Comparison of ENCODE assay signal across 19 cellular contexts in genomic region chr11:76376746-76377558, GRCh38. TPM values are rescaled to one million over a fixed set of nuclear protein-coding genes. Genes with fewer than 3 reads are reported as not detected.
DNase-seq lines count a peak whose midpoint lies in the region; ATAC-seq, FAIRE-seq and TF ChIP-seq lines count a peak whose summit lies in the region.
"Had no signal": no experiment of that assay in that cellular context is flagged by ENCODE, and none has a peak within 500 bp of the region (broad histone marks: within the 10 kb centered on the region; RNA-seq: fewer than 3 reads in every experiment).

No MANE protein-coding gene starts in this region.

- FAIRE-seq in GM12892 (lab: Jason Lieb, UNC), result peak; percentile 76
- FAIRE-seq: GM12891, HepG2, urothelium cell line had no signal

- H3K4me1 Mint-ChIP-seq in T-helper 17 cell, result peaks cover 57% of the 10 kb centered on the region
- H3K4me1 Mint-ChIP-seq in neural crest cell, result peaks cover 38% of the 10 kb centered on the region
- H3K4me1 Mint-ChIP-seq in HFFc6 (ENCODE audit: low read depth), result peaks cover 64% of the 10 kb centered on the region

- TF ChIP-seq CTCF in neural crest cell (conservative IDR thresholded peaks at IDR 0.05) (no peak), HFFc6 (IDR thresholded peaks at IDR 0.05) (no peak)

- H3K4me3 Mint-ChIP-seq in T-helper 17 cell (peak overlapping the region; percentile 63), neural crest cell (peak overlapping the region; percentile 39), HFFc6 (no peak overlapping the region)
- H3K4me3 Mint-ChIP-seq: activated CD4-positive, alpha-beta T cell treated with anti-CD3 and anti-CD28 coated beads, Interleukin-2, amount 10 ng/mL, durations not matched to agents 7 days and 5 days; activated T-helper 1 cell treated with anti-CD3 and anti-CD28 coated beads, Interleukin-12 subunit alpha, Interleukin-12 subunit beta, Interleukin-2, Interleukin-4 antibody, amounts not matched to agents 30 ng/mL and 10 ng/mL and 1 ng/mL, durations not matched to agents 14 hours and 24 hours and 36 hours had no signal

- H3K27me3 Mint-ChIP-seq in T-helper 17 cell (no peaks in the 10 kb centered on the region), neural crest cell (ENCODE audit: low read depth) (no peaks in the 10 kb centered on the region), HFFc6 (ENCODE audit: insufficient read depth) (no peaks in the 10 kb centered on the region; the same call in 1 of the 2 replicates)
- H3K27me3 Mint-ChIP-seq: activated CD4-positive, alpha-beta T cell treated with anti-CD3 and anti-CD28 coated beads, Interleukin-2, amount 10 ng/mL, durations not matched to agents 7 days and 5 days had no signal

- DNase-seq in GM12892 (ENCODE audit: insufficient read length) (no peak), T-helper 17 cell (no peak), neural crest cell (ENCODE audit: low read depth, low spot score) (no peak), HFFc6 (no peak), G401 (ENCODE audit: low spot score) (no peak)
- DNase-seq: activated CD4-positive, alpha-beta T cell treated with anti-CD3 and anti-CD28 coated beads, Interleukin-2, amount 10 ng/mL, durations not matched to agents 7 days and 5 days; amygdala; BE2C; midbrain; NCI-H1048; NCI-H2171; Right ventricle myocardium superior; stimulated activated naive CD4-positive, alpha-beta T cell treated with Interleukin-2 at 50 U/mL for 16 hours had no signal

- no peak for TF ChIP-seq POLR2A in GM12892 (IDR thresholded peaks at IDR 0.05; ENCODE audit: low read depth, low read length)

- H3K27ac Mint-ChIP-seq in T-helper 17 cell (peak overlapping the region; percentile 51), neural crest cell (ENCODE audit: unreplicated experiment) (no peak overlapping the region), HFFc6 (no peak overlapping the region)
- H3K27ac Mint-ChIP-seq: activated CD4-positive, alpha-beta T cell treated with anti-CD3 and anti-CD28 coated beads, Interleukin-2, amount 10 ng/mL, durations not matched to agents 7 days and 5 days; activated T-helper 1 cell treated with anti-CD3 and anti-CD28 coated beads, Interleukin-12 subunit alpha, Interleukin-12 subunit beta, Interleukin-2, Interleukin-4 antibody, amounts not matched to agents 30 ng/mL and 10 ng/mL and 1 ng/mL, durations not matched to agents 14 hours and 24 hours and 36 hours had no signal

- in situ Hi-C loops in G401 (cut with HindIII; ENCODE audit: low sequenced_read_pairs), result no loop called here

- peaks cover 2% of the 10 kb centered on the region for H3K36me3 Mint-ChIP-seq in T-helper 17 cell (ENCODE audit: low read depth)
- peaks cover 3% of the 10 kb centered on the region for H3K36me3 Mint-ChIP-seq in neural crest cell (ENCODE audit: low read depth)
- peaks cover 6% of the 10 kb centered on the region; the same call in 1 of the 2 replicates for H3K36me3 Mint-ChIP-seq in HFFc6 (ENCODE audit: low read depth)

- H3K9me3 Mint-ChIP-seq in neural crest cell (no peaks in the 10 kb centered on the region), HFFc6 (no peaks in the 10 kb centered on the region)
- H3K9me3 Mint-ChIP-seq: activated CD4-positive, alpha-beta T cell treated with anti-CD3 and anti-CD28 coated beads, Interleukin-2, amount 10 ng/mL, durations not matched to agents 7 days and 5 days; activated T-helper 1 cell treated with anti-CD3 and anti-CD28 coated beads, Interleukin-12 subunit alpha, Interleukin-12 subunit beta, Interleukin-2, Interleukin-4 antibody, amounts not matched to agents 30 ng/mL and 10 ng/mL and 1 ng/mL, durations not matched to agents 14 hours and 24 hours and 36 hours had no signal

- H3K9me3 ChIP-seq in T-helper 17 cell (ENCODE audit: control insufficient read depth, low read length, poor library complexity, severe bottlenecking), result no peaks in the 10 kb centered on the region
- H3K9me3 ChIP-seq: BE2C had no signal

- ATAC-seq in HG02852 (IDR thresholded peaks at IDR 0.05; ENCODE audit: unreplicated experiment) (peak; percentile 42), T-helper 17 cell (no peak), HG03520 (IDR thresholded peaks at IDR 0.05; ENCODE audit: unreplicated experiment) (no peak)
- ATAC-seq: HepG2 had no signal

RNA-seq across cellular contexts. Expression of gene THAP12, which starts 4.0 kb away (rescaled TPM):
- 19.3 TPM for polyA plus RNA-seq in GM12892 (2012; ENCODE audit: missing spikeins)
- 10 to 100 TPM; 53.1 to 60.8 TPM for total RNA-seq in T-helper 17 cell
- 55.2 and 62.0 TPM in 2 replicates for total RNA-seq in neural crest cell
- total RNA-seq in HFFc6 (2021; fragmentation: NEBNext Ultra II Directional; extraction: Animal tissue kit (Norgen Biotek cat#: 25700)), result 10 to 100 TPM; 32.7 to 42.2 (median 36.3) TPM
- 62.3 and 82.0 TPM in 2 replicates for total RNA-seq in G401 (2014; rRNA removed; shearing (Covaris generic))

RNA-seq across cellular contexts. Expression of gene GVQW3, which starts 4.2 kb away (rescaled TPM):
- polyA plus RNA-seq in GM12892 (2012; ENCODE audit: missing spikeins), result 1.7 TPM
- total RNA-seq in T-helper 17 cell (1 to 10 TPM; 1.7 to 2.5 TPM), neural crest cell (13.8 and 13.9 TPM in 2 replicates)
- 1 to 10 TPM in 1 of 6 experiments, under 1 TPM in 5; 0.31 to 1.6 (median 0.69) TPM for total RNA-seq in HFFc6 (2021; fragmentation: NEBNext Ultra II Directional; extraction: Animal tissue kit (Norgen Biotek cat#: 25700))
- 1.4 and 5.2 TPM in 2 replicates for total RNA-seq in G401 (2014; rRNA removed; shearing (Covaris generic))
